Comparison of ENCODE assay signal across 12 cellular contexts in the genomic region with DNA sequence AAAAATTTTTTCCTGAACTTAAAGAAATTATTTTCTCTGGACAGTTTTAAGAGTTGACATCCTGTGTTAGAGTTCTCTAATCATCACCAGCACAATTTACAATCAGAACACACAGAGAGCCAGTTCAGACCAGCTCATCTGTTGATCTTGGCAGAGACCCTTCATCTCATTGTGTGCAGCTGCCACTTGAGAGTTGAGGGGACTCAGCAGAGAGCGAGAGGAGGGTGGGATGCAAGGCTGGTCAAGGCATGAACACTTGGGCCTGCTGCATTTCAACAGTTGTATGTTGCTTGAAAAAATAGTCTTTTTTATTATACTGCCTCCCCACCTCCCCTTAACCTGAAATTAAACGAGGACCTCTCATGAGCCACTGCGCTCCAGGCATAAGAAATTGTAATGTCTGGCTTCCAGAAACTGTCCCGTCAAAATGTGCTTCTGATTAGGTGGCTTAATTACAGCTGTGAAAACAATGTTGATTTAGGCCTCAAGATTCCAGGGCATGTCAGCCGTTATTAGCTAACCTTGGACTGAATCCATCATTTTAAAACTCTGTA.
DNase-seq lines count a peak whose midpoint lies in the region; TF ChIP-seq lines count a peak whose summit lies in the region.
"Had no signal": no experiment of that assay in that cellular context is flagged by ENCODE, and none has a peak within 500 bp of the region (broad histone marks: within the 10 kb centered on the region; RNA-seq: fewer than 3 reads in every experiment).

No MANE protein-coding gene starts in this region.

- peaks cover 12% of the 10 kb centered on the region for H3K36me3 Mint-ChIP-seq in osteocyte (ENCODE audit: unreplicated experiment)
- H3K36me3 Mint-ChIP-seq: T-cell had no signal

- H3K9me3 Mint-ChIP-seq in osteocyte (ENCODE audit: unreplicated experiment), result peaks cover 1% of the 10 kb centered on the region

- peak overlapping the region; percentile 81 for H3K27ac Mint-ChIP-seq in osteocyte (ENCODE audit: unreplicated experiment)
- H3K27ac Mint-ChIP-seq: T-cell had no signal

- TF ChIP-seq CTCF in cardiac fibroblast (IDR thresholded peaks at IDR 0.05; ENCODE audit: low read depth, low read length) (no peak), osteocyte (IDR thresholded peaks at IDR 0.05) (no peak)

- DNase-seq in DMS79 treated with DMSO at 0.1 percent for 48 hours (lab: John Stamatoyannopoulos, UW) (peak; percentile 92), NCI-H2029 (lab: John Stamatoyannopoulos, UW) (peak; percentile 60), cardiac fibroblast (ENCODE audit: low read depth in 2 of 2) (peak; percentile 46 to 68), osteocyte (ENCODE audit: extremely low spot score, unreplicated experiment) (no peak), cerebellum (ENCODE audit: low spot score) (no peak), NCI-H146 treated with DMSO at 0.1 percent for 48 hours (lab: John Stamatoyannopoulos, UW; ENCODE audit: unreplicated experiment) (no peak), NCI-H2107 (lab: John Stamatoyannopoulos, UW) (no peak)
- DNase-seq in activated CD4-positive, alpha-beta T cell treated with anti-CD3 and anti-CD28 coated beads for 4 hours, result no peak
- DNase-seq: activated CD8-positive, alpha-beta memory T cell treated with anti-CD3 and anti-CD28 coated beads, Interleukin-2, amount 50 U/mL, for 48 hours; colonic mucosa; NCI-H1694 treated with DMSO at 0.1 percent for 48 hours; T-cell had no signal

- H3K4me3 ChIP-seq in cardiac fibroblast (replicated peaks in 1 of 2; ENCODE audit: low read depth in 2 of 2, low read length in 2 of 2), result no peak overlapping the region
- H3K4me3 ChIP-seq: colonic mucosa had no signal

- no peaks in the 10 kb centered on the region for H3K27me3 Mint-ChIP-seq in osteocyte (ENCODE audit: unreplicated experiment)
- H3K27me3 Mint-ChIP-seq: T-cell had no signal

- peaks cover 44% of the 10 kb centered on the region for H3K4me1 Mint-ChIP-seq in osteocyte (ENCODE audit: unreplicated experiment)
- H3K4me1 Mint-ChIP-seq: T-cell had no signal

- H3K4me3 Mint-ChIP-seq in osteocyte (ENCODE audit: unreplicated experiment), result peak overlapping the region; percentile 18
- H3K4me3 Mint-ChIP-seq: T-cell had no signal

Comparison
In these comparisons a context has a peak if more than half of its experiments do, and no peak if none do; other contexts are left out.
1. DNase-seq: peak in DMS79 treated with DMSO at 0.1 percent for 48 hours (single experiment), NCI-H2029 (single experiment) and cardiac fibroblast (2 of 2); none in osteocyte (single experiment), cerebellum (single experiment), NCI-H146 treated with DMSO at 0.1 percent for 48 hours (single experiment), activated CD4-positive, alpha-beta T cell treated with anti-CD3 and anti-CD28 coated beads for 4 hours (0 of 2) and NCI-H2107 (single experiment).